Comparison of ENCODE assay signal across 20 cellular contexts in genomic region chr19:40282209-40282580, GRCh38. TPM values are rescaled to one million over a fixed set of nuclear protein-coding genes. Genes with fewer than 3 reads are reported as not detected.
A peak's percentile ranks its signal among the peaks of the same experiment; 100 is the strongest.
DNase-seq lines count a peak whose midpoint lies in the region; ATAC-seq, FAIRE-seq and TF ChIP-seq lines count a peak whose summit lies in the region.
"Had no signal": no experiment of that assay in that cellular context is flagged by ENCODE, and none has a peak within 500 bp of the region (broad histone marks: within the 10 kb centered on the region; RNA-seq: fewer than 3 reads in every experiment).

No MANE protein-coding gene starts in this region.

- FAIRE-seq in GM12878 (lab: Jason Lieb, UNC): no peak
- FAIRE-seq: GM19239 had no signal

- no peak for TF ChIP-seq EP300 in GM12878 (IDR thresholded peaks at IDR 0.05; ENCODE audit: borderline replicate concordance in 1 of 2, control insufficient read depth in 1 of 2, low read depth in 2 of 2, low read length in 2 of 2)

- no peak for TF ChIP-seq CTCF in A673 (conservative IDR thresholded peaks at IDR 0.05; ENCODE audit: low read depth, low read length)
- no peak for TF ChIP-seq CTCF in DOHH2 (IDR thresholded peaks at IDR 0.05; ENCODE audit: low read depth, low read length, poor library complexity, severe bottlenecking)
- TF ChIP-seq CTCF in GM12878 (IDR thresholded peaks at IDR 0.05 in 2 of 3, conservative IDR thresholded peaks at IDR 0.05 in 1 of 3; ENCODE audit: control insufficient read depth in 2 of 3, extremely low read depth in 1 of 3, insufficient read depth in 1 of 3, low read depth in 3 of 3, low read length in 3 of 3): no peak

- no TSS peak for BruUV-seq in A673 (replicated peaks; lab: Mats Ljungman, UMichigan)
- no TSS peak for BruUV-seq in GM12878 (replicated peaks; lab: Mats Ljungman, UMichigan)

- H3K27ac Mint-ChIP-seq in natural killer cell treated with Interleukin-12 subunit alpha and Interleukin-12 subunit beta and Interleukin-15 and Interleukin-18, amount 100 ng/mL, for 72 hours: peak overlapping the region; percentile 95 to 97

- H3K4me1 Mint-ChIP-seq in natural killer cell treated with Interleukin-12 subunit alpha and Interleukin-12 subunit beta and Interleukin-15 and Interleukin-18, amount 100 ng/mL, for 72 hours (ENCODE audit: low read depth in 2 of 2): peaks cover 57 to 62% of the 10 kb centered on the region in 2 donors

- peak overlapping the region; percentile 89 for H3K4me2 ChIP-seq in DOHH2 (ENCODE audit: low read length)
- peak overlapping the region; percentile 28; the same call in 1 of the 2 replicates for H3K4me2 ChIP-seq in GM12878 (ENCODE audit: control insufficient read depth, insufficient read depth)
- H3K4me2 ChIP-seq: SK-N-SH had no signal

- H3K4me3 Mint-ChIP-seq in natural killer cell treated with Interleukin-12 subunit alpha and Interleukin-12 subunit beta and Interleukin-15 and Interleukin-18, amount 100 ng/mL, for 72 hours: no peak overlapping the region

- over 99% methylated on average over 6 of the region's 6 CpGs for WGBS in GM12878 (ENCODE audit: insufficient coverage, insufficient replicate concordance, low lambda C conversion rate, missing lambda C conversion rate)

- no peaks in the 10 kb centered on the region for H3K27me3 ChIP-seq in A673 (replicated peaks; ENCODE audit: insufficient read depth, low read depth, low read length, poor library complexity)
- H3K27me3 ChIP-seq in DOHH2 (ENCODE audit: control insufficient read depth, low read length): no peaks in the 10 kb centered on the region
- no peaks in the 10 kb centered on the region for H3K27me3 ChIP-seq in GM12878 (replicated peaks in 1 of 2; ENCODE audit: control insufficient read depth in 2 of 2, insufficient read depth in 2 of 2, low read length in 1 of 2)
- H3K27me3 ChIP-seq: gastroesophageal sphincter had no signal

- peaks cover 68% of the 10 kb centered on the region for H3K4me1 ChIP-seq in A673 (ENCODE audit: insufficient read depth, low read length, poor library complexity, severe bottlenecking)
- H3K4me1 ChIP-seq in DOHH2 (ENCODE audit: control insufficient read depth, low read length): peaks cover 56% of the 10 kb centered on the region
- H3K4me1 ChIP-seq in GM12878 (ENCODE audit: control insufficient read depth, insufficient read depth, low read length): peaks cover 24% of the 10 kb centered on the region

- H3K36me3 ChIP-seq in A673 (ENCODE audit: insufficient read depth, low read length, poor library complexity, severe bottlenecking): no peaks in the 10 kb centered on the region
- peaks cover 31% of the 10 kb centered on the region for H3K36me3 ChIP-seq in DOHH2 (ENCODE audit: control insufficient read depth, low read length)
- H3K36me3 ChIP-seq in GM12878 (ENCODE audit: control insufficient read depth in 2 of 2, insufficient read depth in 2 of 2, low read length in 1 of 2): peaks cover 0 to 7% of the 10 kb centered on the region in 2 experiments; a peak in 3 of 4 replicates

- in situ Hi-C loops in GM12878 (cut with MboI): no loop called here

- H3K27ac ChIP-seq in A673 (ENCODE audit: low read depth, low read length, poor library complexity, severe bottlenecking) (peak overlapping the region; percentile 70), DOHH2 (ENCODE audit: low read depth, low read length) (no peak overlapping the region), GM12878 (ENCODE audit: control insufficient read depth, insufficient read depth) (no peak overlapping the region)

- SMC1A ChIA-PET in GM12878 (lab: Charles Lee; ENCODE audit: uncharacterized antibody, unreplicated experiment): interaction anchor here (0.5 to 1.1 kb wide), 3 partner anchors 23 to 223 kb away, joined by 3 read pairs; no protein-coding TSS in a partner anchor

- H3K9me3 Mint-ChIP-seq in natural killer cell treated with Interleukin-12 subunit alpha and Interleukin-12 subunit beta and Interleukin-15 and Interleukin-18, amount 100 ng/mL, for 72 hours: no peaks in the 10 kb centered on the region
- H3K9me3 Mint-ChIP-seq: mesothelial cell of epicardium had no signal

- H3K36me3 Mint-ChIP-seq in natural killer cell treated with Interleukin-12 subunit alpha and Interleukin-12 subunit beta and Interleukin-15 and Interleukin-18, amount 100 ng/mL, for 72 hours: peaks cover 5% of the 10 kb centered on the region
- H3K36me3 Mint-ChIP-seq: mesothelial cell of epicardium had no signal

- H3K9me3 ChIP-seq in A673 (ENCODE audit: low read depth, low read length, poor library complexity, severe bottlenecking): no peaks in the 10 kb centered on the region
- no peaks in the 10 kb centered on the region for H3K9me3 ChIP-seq in DOHH2 (ENCODE audit: control insufficient read depth, insufficient read depth, low read length)
- no peaks in the 10 kb centered on the region for H3K9me3 ChIP-seq in GM12878 (replicated peaks; ENCODE audit: control insufficient read depth, insufficient read depth, low read length)
- H3K9me3 ChIP-seq: gastroesophageal sphincter, SK-N-SH had no signal

- H3K79me2 ChIP-seq in DOHH2 (ENCODE audit: control insufficient read depth, low read length): peaks cover 76% of the 10 kb centered on the region
- peaks cover 76% of the 10 kb centered on the region for H3K79me2 ChIP-seq in GM12878 (ENCODE audit: control insufficient read depth, insufficient read depth, low read length)

- POLR2A ChIA-PET in A673 (lab: Charles Lee; ENCODE audit: low non-redundant PET) (no interaction called here), GM12878 (lab: Charles Lee) (interaction anchor here (1.0 to 2.6 kb wide), 3 partner anchors 8 to 161 kb away, joined by 3 to 15 read pairs (median 3); no protein-coding TSS in a partner anchor)

- DNase-seq in A673 (ENCODE audit: low spot score): no peak
- DNase-seq in GM12878 (ENCODE audit: low read depth, low spot score): no peak
- no peak for DNase-seq in natural killer cell treated with Interleukin-12 subunit alpha and Interleukin-12 subunit beta and Interleukin-15 and Interleukin-18, amount 100 ng/mL, for 72 hours (ENCODE audit: low spot score)
- no peak for DNase-seq in NCI-H446 treated with DMSO at 0.1 percent for 48 hours (lab: John Stamatoyannopoulos, UW)
- DNase-seq in glomerular visceral epithelial cell (ENCODE audit: extremely low spot score): no peak
- no peak for DNase-seq in AG08396 (ENCODE audit: low spot score)
- no peak for DNase-seq in activated gamma-delta T cell treated with Interleukin-2 at 50 U/mL for 16 hours
- DNase-seq: activated CD4-positive, alpha-beta T cell treated with anti-CD3 and anti-CD28 coated beads, Interleukin-2, amount 50 U/mL, for 1 hour; activated T-cell treated with anti-CD3 and anti-CD28 coated beads, Interleukin-2, amount 50 U/mL, for 48 hours; Kasumi-1; NCI-H1436 treated with DMSO at 0.1 percent for 48 hours; NCI-H226; occipital lobe; SK-N-SH; stimulated activated naive CD8-positive, alpha-beta T cell treated with anti-CD3 and anti-CD28 coated beads, Interleukin-15, Interleukin-2, amounts not matched to agents 100 U/mL and 50 U/mL, for 24 hours had no signal

- no peak for TF ChIP-seq RAD21 in GM12878 (IDR thresholded peaks at IDR 0.05; ENCODE audit: insufficient read depth, low read depth, low read length)

- no peaks in the 10 kb centered on the region for H3K9me2 ChIP-seq in DOHH2 (replicated peaks; ENCODE audit: control insufficient read depth, low read length)
- H3K9me2 ChIP-seq: SK-N-SH had no signal

- H4K20me1 ChIP-seq in DOHH2 (ENCODE audit: control insufficient read depth, insufficient read depth, low read depth, low read length): peaks cover 14% of the 10 kb centered on the region; the same call in 1 of the 2 replicates
- peaks cover 2% of the 10 kb centered on the region for H4K20me1 ChIP-seq in GM12878 (ENCODE audit: control insufficient read depth, insufficient read depth)

- no peak overlapping the region for H3K9ac ChIP-seq in GM12878 (ENCODE audit: control insufficient read depth, insufficient read depth, low read length)
- H3K9ac ChIP-seq: SK-N-SH had no signal

- intact Hi-C loops in A673 (cut with micrococcal nuclease; ENCODE audit: unreplicated experiment) (loop anchor here (10.0 kb wide), 1 partner anchor 137 kb away; no protein-coding TSS in a partner anchor), GM12878 (cut with micrococcal nuclease; ENCODE audit: unreplicated experiment) (no loop called here)

- no peak for TF ChIP-seq POLR2A in GM12878 (IDR thresholded peaks at IDR 0.05; ENCODE audit: low read depth, low read length)

- no peaks in the 10 kb centered on the region for H3K27me3 Mint-ChIP-seq in natural killer cell treated with Interleukin-12 subunit alpha and Interleukin-12 subunit beta and Interleukin-15 and Interleukin-18, amount 100 ng/mL, for 72 hours

- ATAC-seq in GM12878: no peak
- no peak for ATAC-seq in natural killer cell treated with Interleukin-12 subunit alpha and Interleukin-12 subunit beta and Interleukin-15 and Interleukin-18, amount 100 ng/mL, for 72 hours
- ATAC-seq: gastroesophageal sphincter; stimulated activated naive CD8-positive, alpha-beta T cell treated with anti-CD3 and anti-CD28 coated beads, Interleukin-15, Interleukin-2, amounts not matched to agents 100 U/mL and 50 U/mL, for 24 hours had no signal

- RAD21 ChIA-PET in GM12878 (lab: Charles Lee; ENCODE audit: unreplicated experiment): interaction anchor here (1.1 to 1.3 kb wide), 2 partner anchors 117 to 138 kb away, joined by 3 to 6 read pairs; no protein-coding TSS in a partner anchor

- H3F3A ChIP-seq in DOHH2 (ENCODE audit: control insufficient read depth, insufficient read depth): peaks cover 10% of the 10 kb centered on the region

- CTCF ChIA-PET in A673 (lab: Charles Lee) (no interaction called here), GM12878 (lab: Yijun Ruan, JAX) (interaction anchor here (0.7 to 2.3 kb wide), 3 partner anchors 23 to 182 kb away, joined by 3 to 10 read pairs (median 6); no protein-coding TSS in a partner anchor)

- H3K4me3 ChIP-seq in A673 (ENCODE audit: low read depth, low read length, poor library complexity, severe bottlenecking): no peak overlapping the region
- peak overlapping the region; percentile 41; the same call in 1 of the 2 replicates for H3K4me3 ChIP-seq in DOHH2 (ENCODE audit: low read length)
- H3K4me3 ChIP-seq in GM12878: 0 out of 2 replicates have a peak overlapping the region, but pooled peaks have one; percentile 2
- H3K4me3 ChIP-seq: gastroesophageal sphincter, skin epidermis had no signal

- no peak overlapping the region for H2AFZ ChIP-seq in GM12878 (ENCODE audit: control insufficient read depth, low read depth, low read length)

RNA-seq across cellular contexts. Expression of gene AKT2, which starts 3.0 kb away (rescaled TPM):
- total RNA-seq in A673 (2021) (146 and 151 TPM in 2 replicates), GM12878 (2014; rRNA removed) (65.3 and 69.4 TPM in 2 replicates), GM12878 (2014; rRNA removed; fragmentation: Illumina TruSeq; extraction: Trizol) (69.1 and 73.6 TPM in 2 replicates), GM12878 (2021) (154 and 158 TPM in 2 replicates)
- 225 and 245 TPM in 2 replicates for total RNA-seq in GM12878 (2013; cell fraction: nucleolus; rRNA removed)
- 28.0 TPM for polyA plus RNA-seq in GM12878 (2011; ENCODE audit: low read depth)
- polyA plus RNA-seq in GM12878 (2011; rRNA removed) (88.6 and 185 TPM in 2 replicates), GM12878 (2014; fragmentation: Illumina TruSeq; extraction: Trizol) (67.5 and 136 TPM in 2 replicates), GM12878 (2014; fragmentation: Nextera tagmentation; extraction: Ambion mirVana) (1 to 10 TPM; 1.0 to 2.5 TPM), GM12878 (2014; rRNA removed) (128 and 161 TPM in 2 replicates), GM12878 (2016; fragmentation: Nextera tagmentation; extraction: Ambion mirVana) (10 to 100 TPM; 34.6 to 37.4 TPM)
- 170 and 190 TPM in 2 replicates for polyA plus RNA-seq in GM12878 (2011; cell fraction: cytosol; rRNA removed)
- polyA plus RNA-seq in GM12878 (2011; cell fraction: nucleus; rRNA removed): 414 and 491 TPM in 2 replicates
- polyA plus RNA-seq in GM12878 (2012): 90.9 and 106 TPM in 2 replicates
- polyA minus RNA-seq in GM12878 (2011; rRNA and poly(A)+ RNA removed): 86.9 and 127 TPM in 2 replicates
- 49.3 and 54.7 TPM in 2 replicates for polyA minus RNA-seq in GM12878 (2011; cell fraction: cytosol; rRNA and poly(A)+ RNA removed)
- 56.0 and 75.0 TPM in 2 replicates for polyA minus RNA-seq in GM12878 (2011; cell fraction: nucleus; rRNA and poly(A)+ RNA removed)
- 100 to 1,000 TPM; 131 to 180 TPM for total RNA-seq in natural killer cell treated with Interleukin-12 subunit alpha and Interleukin-12 subunit beta and Interleukin-15 and Interleukin-18, amount 100 ng/mL, for 72 hours

RNA-seq across cellular contexts. Expression of gene CCNP, which starts 55.7 kb away (rescaled TPM):
- total RNA-seq in A673 (2021): 0.45 TPM in 1 of 2 replicates, not detected in the other
- total RNA-seq in GM12878 (2013; cell fraction: nucleolus; rRNA removed): 0.56 TPM in 1 of 2 replicates, not detected in the other
- 0.56 TPM in 1 of 2 replicates, not detected in the other for total RNA-seq in GM12878 (2014; rRNA removed)
- not detected in 2 replicates for total RNA-seq in GM12878 (2014; rRNA removed; fragmentation: Illumina TruSeq; extraction: Trizol)
- not detected in 2 replicates for total RNA-seq in GM12878 (2021)
- not detected for polyA plus RNA-seq in GM12878 (2011; ENCODE audit: low read depth)
- 0.05 TPM in 1 of 2 replicates, not detected in the other for polyA plus RNA-seq in GM12878 (2011; rRNA removed)
- polyA plus RNA-seq in GM12878 (2011; cell fraction: cytosol; rRNA removed): 0.04 TPM in 1 of 2 replicates, not detected in the other
- 0.16 and 0.52 TPM in 2 replicates for polyA plus RNA-seq in GM12878 (2011; cell fraction: nucleus; rRNA removed)
- not detected in 2 replicates for polyA plus RNA-seq in GM12878 (2012)
- polyA plus RNA-seq in GM12878 (2014; fragmentation: Illumina TruSeq; extraction: Trizol): 0.03 TPM in 1 of 2 replicates, not detected in the other
- not detected for polyA plus RNA-seq in GM12878 (2014; fragmentation: Nextera tagmentation; extraction: Ambion mirVana)
- polyA plus RNA-seq in GM12878 (2014; rRNA removed): 0.04 TPM in 1 of 2 replicates, not detected in the other
- not detected for polyA plus RNA-seq in GM12878 (2016; fragmentation: Nextera tagmentation; extraction: Ambion mirVana)
- not detected in 2 replicates for polyA minus RNA-seq in GM12878 (2011; rRNA and poly(A)+ RNA removed)
- polyA minus RNA-seq in GM12878 (2011; cell fraction: cytosol; rRNA and poly(A)+ RNA removed): not detected in 2 replicates
- polyA minus RNA-seq in GM12878 (2011; cell fraction: nucleus; rRNA and poly(A)+ RNA removed): not detected in 2 replicates
- under 1 TPM in 1 of 2 donors, not detected in 1; 0.98 TPM for total RNA-seq in natural killer cell treated with Interleukin-12 subunit alpha and Interleukin-12 subunit beta and Interleukin-15 and Interleukin-18, amount 100 ng/mL, for 72 hours
